2 cellular contexts compared by ENCODE assay signal in the genomic region with DNA sequence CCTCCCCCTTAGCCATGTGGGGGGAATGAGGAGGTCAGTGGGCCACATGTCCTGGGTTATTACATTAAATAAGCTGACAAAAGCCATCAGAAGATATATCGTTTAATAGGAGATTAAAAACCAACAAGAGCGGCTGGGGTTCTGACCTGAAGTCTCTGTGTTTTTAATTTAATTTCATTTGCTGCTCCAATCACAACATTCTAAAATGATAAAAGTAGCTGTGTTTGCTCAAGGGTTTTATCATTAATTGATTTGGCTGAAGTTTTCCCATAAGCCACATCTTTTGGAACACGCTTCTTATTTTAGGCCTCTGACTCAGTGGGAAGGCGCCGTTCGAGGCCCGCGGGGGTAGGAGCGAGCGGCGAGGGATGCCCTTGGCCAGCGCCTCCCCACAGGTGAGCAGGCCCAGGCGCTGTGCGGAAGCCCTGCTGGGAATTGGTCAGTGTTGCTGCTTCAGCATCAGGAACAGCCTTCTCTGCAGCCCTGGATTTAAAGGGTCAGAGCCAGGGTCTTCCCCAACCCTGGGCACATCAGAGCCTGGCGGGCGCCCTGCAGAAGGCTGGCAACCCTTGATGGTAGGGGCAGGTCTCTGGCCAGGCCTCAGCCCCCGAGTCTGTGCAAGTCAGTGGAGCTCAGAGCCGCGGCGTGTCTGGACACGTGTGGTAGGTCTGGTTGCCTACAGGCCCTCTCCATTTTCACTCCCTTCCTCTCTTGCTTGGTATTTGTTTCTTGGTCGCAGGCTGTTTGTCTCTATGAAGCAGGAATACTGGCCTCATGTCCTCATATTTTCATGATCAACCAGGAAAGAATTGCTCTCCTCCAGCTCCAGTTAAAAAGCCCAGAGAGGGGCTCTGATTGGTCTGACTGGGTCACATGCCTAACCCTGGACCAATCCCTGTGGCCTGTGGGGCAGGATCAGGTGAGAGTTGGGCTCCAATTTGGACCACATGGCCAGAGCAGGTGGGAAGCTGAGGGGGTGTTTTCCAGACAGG.
TF ChIP-seq lines count a peak whose summit lies in the region.

No MANE protein-coding gene starts in this region.

TF ChIP-seq in HepG2, 621 proteins besides CTCF, POLR2A, EP300 and RAD21:
- TF ChIP-seq, protein P1, sequence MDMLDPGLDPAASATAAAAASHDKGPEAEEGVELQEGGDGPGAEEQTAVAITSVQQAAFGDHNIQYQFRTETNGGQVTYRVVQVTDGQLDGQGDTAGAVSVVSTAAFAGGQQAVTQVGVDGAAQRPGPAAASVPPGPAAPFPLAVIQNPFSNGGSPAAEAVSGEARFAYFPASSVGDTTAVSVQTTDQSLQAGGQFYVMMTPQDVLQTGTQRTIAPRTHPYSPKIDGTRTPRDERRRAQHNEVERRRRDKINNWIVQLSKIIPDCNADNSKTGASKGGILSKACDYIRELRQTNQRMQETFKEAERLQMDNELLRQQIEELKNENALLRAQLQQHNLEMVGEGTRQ (IDR thresholded peaks at IDR 0.05; ENCODE audit: low read depth, low read length), result peak; percentile 30; the same call in 1 of the 2 replicates
- TF ChIP-seq, protein P1 (CRISPR knock-in tag; IDR thresholded peaks at IDR 0.05; ENCODE audit: borderline replicate concordance), result no peak; the same call in 1 of the 2 replicates
- TF ChIP-seq ELF3 (CRISPR knock-in tag; IDR thresholded peaks at IDR 0.05) (no peak), NFYB (CRISPR knock-in tag; IDR thresholded peaks at IDR 0.05) (peak; percentile 36; the same call in 1 of the 2 replicates), NFYC (CRISPR knock-in tag; IDR thresholded peaks at IDR 0.05) (peak; percentile 61)

TF ChIP-seq in SK-N-SH, 30 proteins besides CTCF, POLR2A, EP300 and RAD21:
- TF ChIP-seq GATA2 (CRISPR knock-in tag; IDR thresholded peaks at IDR 0.05), result peak; percentile 63
- TF ChIP-seq, protein P2, sequence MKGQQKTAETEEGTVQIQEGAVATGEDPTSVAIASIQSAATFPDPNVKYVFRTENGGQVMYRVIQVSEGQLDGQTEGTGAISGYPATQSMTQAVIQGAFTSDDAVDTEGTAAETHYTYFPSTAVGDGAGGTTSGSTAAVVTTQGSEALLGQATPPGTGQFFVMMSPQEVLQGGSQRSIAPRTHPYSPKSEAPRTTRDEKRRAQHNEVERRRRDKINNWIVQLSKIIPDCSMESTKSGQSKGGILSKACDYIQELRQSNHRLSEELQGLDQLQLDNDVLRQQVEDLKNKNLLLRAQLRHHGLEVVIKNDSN (IDR thresholded peaks at IDR 0.05; ENCODE audit: borderline replicate concordance, low read depth), result peak; percentile 66; the same call in 1 of the 2 replicates
- no peak for TF ChIP-seq SIN3A (IDR thresholded peaks at IDR 0.05; ENCODE audit: borderline replicate concordance, low read depth, low read length)
TF ChIP-seq in SK-N-SH: peak in this region for 2.
